ENCODE assay signal across 22 cellular contexts in genomic region chr20:63080411-63080810, GRCh38.
DNase-seq lines count a peak whose midpoint lies in the region; ATAC-seq and TF ChIP-seq lines count a peak whose summit lies in the region.
"Had no signal": no experiment of that assay in that cellular context is flagged by ENCODE, and none has a peak within 500 bp of the region (broad histone marks: within the 10 kb centered on the region; RNA-seq: fewer than 3 reads in every experiment).

No MANE protein-coding gene starts in this region.

- no CpG with 5 or more reads among the region's 10 CpGs for WGBS in neuronal stem cell (ENCODE audit: extremely low coverage in 2 of 2, insufficient read length in 2 of 2, insufficient replicate concordance in 1 of 2), 2 donors

- H3K9ac ChIP-seq in neuronal stem cell (ENCODE audit: low read depth, low read length, poor library complexity) = peak overlapping the region; percentile 30

- no peaks in the 10 kb centered on the region for H3K36me3 Mint-ChIP-seq in activated T-helper 2 cell treated with anti-CD3 and anti-CD28 coated beads, Interferon-gamma antibody, Interleukin-2, Interleukin-4, amounts not matched to agents 10 μg/mL and 5 μg/mL and 100 μg/mL, durations not matched to agents 14 hours and 24 hours and 36 hours (ENCODE audit: low read depth)

- no peak overlapping the region for H2BK5ac ChIP-seq in neuronal stem cell (ENCODE audit: low read length)

- intact Hi-C loops in activated T-helper 2 cell treated with anti-CD3 and anti-CD28 coated beads, Interferon-gamma antibody, Interleukin-2, Interleukin-4, amounts not matched to agents 10 μg/mL and 5 μg/mL and 100 μg/mL, durations not matched to agents 14 hours and 24 hours and 36 hours (cut with micrococcal nuclease) = no loop called here

- H3K4me3 ChIP-seq in BE2C (ENCODE audit: low read depth, low read length) (no peak overlapping the region), RWPE2 (ENCODE audit: severe bottlenecking) (no peak overlapping the region), neuronal stem cell (ENCODE audit: low read length in 2 of 2) (peak overlapping the region in 1 of 2 donors; percentile 5)
- H3K4me3 ChIP-seq: GM12878, HAP-1 had no signal

- no peak overlapping the region for H3K4me2 ChIP-seq in neuronal stem cell (ENCODE audit: insufficient read depth, low read length, poor library complexity, severe bottlenecking)

- H3K4me1 Mint-ChIP-seq in activated T-helper 2 cell treated with anti-CD3 and anti-CD28 coated beads, Interferon-gamma antibody, Interleukin-2, Interleukin-4, amounts not matched to agents 10 μg/mL and 5 μg/mL and 100 μg/mL, durations not matched to agents 14 hours and 24 hours and 36 hours (ENCODE audit: low read depth) = no peaks in the 10 kb centered on the region
- H3K4me1 Mint-ChIP-seq: CD4-positive, alpha-beta memory T cell had no signal

- peak overlapping the region; percentile 10 for H2BK120ac ChIP-seq in neuronal stem cell (ENCODE audit: low read depth, low read length)

- no peak overlapping the region for H2AK5ac ChIP-seq in neuronal stem cell (ENCODE audit: low read depth, low read length)

- no peaks in the 10 kb centered on the region for H3K9me3 ChIP-seq in BE2C
- peaks cover 20% of the 10 kb centered on the region for H3K9me3 ChIP-seq in RWPE2 (ENCODE audit: severe bottlenecking)
- peaks cover 0 to 3% of the 10 kb centered on the region in 2 donors for H3K9me3 ChIP-seq in neuronal stem cell (replicated peaks in 1 of 2; ENCODE audit: control insufficient read depth in 2 of 2, insufficient read depth in 1 of 2, low read depth in 1 of 2, low read length in 2 of 2)
- H3K9me3 ChIP-seq: HAP-1 had no signal

- no peak overlapping the region for H2AFZ ChIP-seq in neuronal stem cell (ENCODE audit: low read length)

- peak overlapping the region; percentile 77 for H3K23ac ChIP-seq in neuronal stem cell (ENCODE audit: low read depth, low read length, poor library complexity)

- H3K27me3 ChIP-seq in BE2C (peaks cover 41% of the 10 kb centered on the region), RWPE2 (ENCODE audit: insufficient read depth, poor library complexity, severe bottlenecking) (peaks cover 43% of the 10 kb centered on the region), neuronal stem cell (ENCODE audit: control insufficient read depth in 3 of 3, insufficient read depth in 3 of 3, low read depth in 1 of 3, low read length in 3 of 3) (peaks cover 0 to 39% (median 0%) of the 10 kb centered on the region in 3 experiments)

- no peak overlapping the region for H2BK15ac ChIP-seq in neuronal stem cell (ENCODE audit: low read length)

- H4K91ac ChIP-seq in neuronal stem cell (ENCODE audit: low read depth, low read length, poor library complexity) = no peak overlapping the region

- no peaks in the 10 kb centered on the region for H3K27me3 Mint-ChIP-seq in activated T-helper 2 cell treated with anti-CD3 and anti-CD28 coated beads, Interferon-gamma antibody, Interleukin-2, Interleukin-4, amounts not matched to agents 10 μg/mL and 5 μg/mL and 100 μg/mL, durations not matched to agents 14 hours and 24 hours and 36 hours (ENCODE audit: low read depth)

- H3K18ac ChIP-seq in neuronal stem cell (ENCODE audit: low read length) = no peak overlapping the region

- no peak overlapping the region for H3K4me3 Mint-ChIP-seq in activated T-helper 2 cell treated with anti-CD3 and anti-CD28 coated beads, Interferon-gamma antibody, Interleukin-2, Interleukin-4, amounts not matched to agents 10 μg/mL and 5 μg/mL and 100 μg/mL, durations not matched to agents 14 hours and 24 hours and 36 hours (ENCODE audit: low read depth)
- H3K4me3 Mint-ChIP-seq: CD4-positive, alpha-beta memory T cell had no signal

- no peak overlapping the region for H3K27ac ChIP-seq in RWPE2 (ENCODE audit: poor library complexity, severe bottlenecking)
- no peak overlapping the region for H3K27ac ChIP-seq in neuronal stem cell (replicated peaks; ENCODE audit: low read length)
- H3K27ac ChIP-seq: HL-60 had no signal

- peaks cover 15% of the 10 kb centered on the region for H3K9me3 Mint-ChIP-seq in activated T-helper 2 cell treated with anti-CD3 and anti-CD28 coated beads, Interferon-gamma antibody, Interleukin-2, Interleukin-4, amounts not matched to agents 10 μg/mL and 5 μg/mL and 100 μg/mL, durations not matched to agents 14 hours and 24 hours and 36 hours

- H3K4ac ChIP-seq in neuronal stem cell (ENCODE audit: low read length) = no peak overlapping the region

- no peak for ATAC-seq in RWPE2 (ENCODE audit: low read depth)
- ATAC-seq: GM12878 had no signal

- H3K79me1 ChIP-seq in neuronal stem cell (ENCODE audit: low read depth, low read length) = peaks cover 1% of the 10 kb centered on the region

- H4K8ac ChIP-seq in neuronal stem cell (ENCODE audit: low read depth, low read length) = no peak overlapping the region

- no peak for TF ChIP-seq CTCF in BE2C (IDR thresholded peaks at IDR 0.05; ENCODE audit: low read depth, low read length)
- no peak for TF ChIP-seq CTCF in RWPE2 (IDR thresholded peaks at IDR 0.05; ENCODE audit: poor library complexity, severe bottlenecking)

- no peak overlapping the region for H2BK12ac ChIP-seq in neuronal stem cell (ENCODE audit: low read length)

- DNase-seq in activated naive CD4-positive, alpha-beta T cell treated with anti-CD3 and anti-CD28 coated beads, Interleukin-2, amount 50 U/mL, for 16 hours = peak; percentile 2
- no peak for DNase-seq in activated naive CD4-positive, alpha-beta T cell (lab: John Stamatoyannopoulos, UW)
- DNase-seq in BE2C (peak; percentile 3), RWPE2 (ENCODE audit: low spot score) (peak; percentile 80), neuronal stem cell (ENCODE audit: low spot score) (no peak), epidermal melanocyte (ENCODE audit: insufficient read length, low spot score) (no peak)
- DNase-seq in activated T-helper 2 cell treated with anti-CD3 and anti-CD28 coated beads, Interferon-gamma antibody, Interleukin-2, Interleukin-4, amounts not matched to agents 10 μg/mL and 5 μg/mL and 100 μg/mL, durations not matched to agents 14 hours and 24 hours and 36 hours (ENCODE audit: low spot score) = no peak
- no peak for DNase-seq in stimulated activated CD4-positive, alpha-beta T cell treated with anti-CD3 and anti-CD28 coated beads, Interleukin-12 subunit alpha, Interleukin-12 subunit beta, amount 100 ng/mL, for 4 hours
- DNase-seq: Calu3; CD4-positive, alpha-beta memory T cell; DMS53; EL; IMR-90; Karpas-422; NCI-H1417 treated with DMSO at 0.1 percent for 48 hours; NCI-H1930; NCI-H345; NCI-H524 treated with DMSO at 0.1 percent for 48 hours; RPMI8226 had no signal

- H3K14ac ChIP-seq in neuronal stem cell (ENCODE audit: low read length) = no peak overlapping the region

- H3K36me3 ChIP-seq in BE2C (no peaks in the 10 kb centered on the region), RWPE2 (ENCODE audit: low read depth) (no peaks in the 10 kb centered on the region), neuronal stem cell (replicated peaks in 1 of 2; ENCODE audit: control insufficient read depth in 2 of 2, insufficient read depth in 2 of 2, low read length in 2 of 2) (no peaks in the 10 kb centered on the region)
- H3K36me3 ChIP-seq: HAP-1 had no signal

- no peak overlapping the region for H3K27ac Mint-ChIP-seq in activated T-helper 2 cell treated with anti-CD3 and anti-CD28 coated beads, Interferon-gamma antibody, Interleukin-2, Interleukin-4, amounts not matched to agents 10 μg/mL and 5 μg/mL and 100 μg/mL, durations not matched to agents 14 hours and 24 hours and 36 hours
- H3K27ac Mint-ChIP-seq: CD4-positive, alpha-beta memory T cell had no signal

- H3K4me1 ChIP-seq in BE2C (no peaks in the 10 kb centered on the region), RWPE2 (ENCODE audit: insufficient read depth, poor library complexity, severe bottlenecking) (no peaks in the 10 kb centered on the region), neuronal stem cell (ENCODE audit: control insufficient read depth in 2 of 2, insufficient read depth in 1 of 2, low read depth in 1 of 2, low read length in 2 of 2) (no peaks in the 10 kb centered on the region)
- H3K4me1 ChIP-seq: HAP-1 had no signal

Comparison
In these comparisons a context has a peak if more than half of its experiments do, and no peak if none do; other contexts are left out.
1. DNase-seq: peak in activated naive CD4-positive, alpha-beta T cell treated with anti-CD3 and anti-CD28 coated beads, Interleukin-2, amount 50 U/mL, for 16 hours (single experiment), BE2C (single experiment) and RWPE2 (single experiment); none in activated naive CD4-positive, alpha-beta T cell (0 of 4), neuronal stem cell (single experiment), epidermal melanocyte (single experiment), activated T-helper 2 cell treated with anti-CD3 and anti-CD28 coated beads, Interferon-gamma antibody, Interleukin-2, Interleukin-4, amounts not matched to agents 10 μg/mL and 5 μg/mL and 100 μg/mL, durations not matched to agents 14 hours and 24 hours and 36 hours (single experiment) and stimulated activated CD4-positive, alpha-beta T cell treated with anti-CD3 and anti-CD28 coated beads, Interleukin-12 subunit alpha, Interleukin-12 subunit beta, amount 100 ng/mL, for 4 hours (single experiment).